ENCODE assay signal across 11 cellular contexts in the genomic region with DNA sequence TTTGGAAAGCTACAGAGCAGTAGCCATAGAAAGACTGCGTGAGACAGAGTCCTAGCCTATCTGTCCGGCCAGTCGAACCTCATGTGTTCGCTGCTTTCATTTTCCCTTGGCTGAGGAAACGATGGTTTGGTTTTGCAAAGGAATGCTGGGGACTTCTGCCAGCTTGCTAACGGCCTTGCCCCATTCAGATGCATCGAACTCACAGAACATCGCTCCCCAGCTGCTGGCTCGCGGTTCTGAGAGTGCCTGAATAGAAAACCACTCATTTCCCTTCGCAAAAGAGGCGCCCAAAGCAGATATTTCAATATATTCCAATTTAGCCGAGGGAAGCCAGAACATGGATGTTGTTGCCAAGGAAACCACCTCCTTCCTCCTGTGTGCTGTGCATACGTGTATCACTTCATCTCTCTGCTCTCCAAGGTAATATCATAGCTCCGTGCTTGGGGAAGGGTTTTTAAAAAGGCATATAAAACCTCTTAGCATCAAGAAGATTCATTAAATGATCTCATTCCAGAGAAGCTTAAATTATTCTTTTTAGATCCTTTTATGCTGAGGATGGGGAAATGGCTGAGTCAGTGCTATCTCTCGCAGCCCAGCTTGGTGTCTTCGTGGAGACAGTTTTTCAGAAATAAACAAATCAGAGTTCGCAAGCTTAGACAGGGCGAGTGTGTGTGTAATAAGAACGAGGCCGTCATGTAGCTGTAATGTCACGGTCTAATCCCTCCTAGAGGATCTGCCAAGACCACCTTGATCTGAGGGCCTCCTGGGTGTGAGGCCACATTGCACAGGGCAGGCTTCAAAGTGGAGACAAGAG.
DNase-seq lines count a peak whose midpoint lies in the region; ATAC-seq, FAIRE-seq and TF ChIP-seq lines count a peak whose summit lies in the region.
"Had no signal": no experiment of that assay in that cellular context is flagged by ENCODE, and none has a peak within 500 bp of the region (broad histone marks: within the 10 kb centered on the region; RNA-seq: fewer than 3 reads in every experiment).

No MANE protein-coding gene starts in this region.

- TF ChIP-seq CTCF in K562 (IDR thresholded peaks at IDR 0.05 in 2 of 3, conservative IDR thresholded peaks at IDR 0.05 in 1 of 3; ENCODE audit: insufficient read depth in 2 of 3, low read depth in 1 of 3, low read length in 3 of 3), result no peak
- TF ChIP-seq CTCF in left lung (IDR thresholded peaks at IDR 0.05), result no peak
- no peak for TF ChIP-seq CTCF in type B pancreatic cell (conservative IDR thresholded peaks at IDR 0.05)

- BruUV-seq in K562 (replicated peaks; lab: Mats Ljungman, UMichigan), result no TSS peak

- no peaks in the 10 kb centered on the region for H3K9me3 ChIP-seq in K562 (replicated peaks; ENCODE audit: control insufficient read depth, insufficient read depth, low read depth, low read length)
- H3K9me3 ChIP-seq in left lung, result no peaks in the 10 kb centered on the region
- H3K9me3 ChIP-seq in subcutaneous abdominal adipose tissue (ENCODE audit: control insufficient read depth in 5 of 5, low read length in 5 of 5), result no peaks in the 10 kb centered on the region

- no peaks in the 10 kb centered on the region for H4K20me1 ChIP-seq in K562 (replicated peaks; ENCODE audit: control insufficient read depth, insufficient read depth, low read length)

- POLR2A ChIA-PET in K562 (lab: Yijun Ruan, JAX), result interaction anchor here (0.6 to 1.4 kb wide), 5 partner anchors 12 to 486 kb away, joined by 3 to 5 read pairs (median 3); no protein-coding TSS in a partner anchor

- H3K4me2 ChIP-seq in K562 (ENCODE audit: insufficient read depth, low read length), result no peak overlapping the region

- ATAC-seq in K562 (no peak), left lung (peak; percentile 65), HG02588 (IDR thresholded peaks at IDR 0.05; ENCODE audit: unreplicated experiment) (no peak), GM18519 (IDR thresholded peaks at IDR 0.05; ENCODE audit: low FRiP score, unreplicated experiment) (no peak)

- H3K4me1 ChIP-seq in K562 (replicated peaks in 1 of 2; ENCODE audit: control insufficient read depth in 2 of 2, insufficient read depth in 2 of 2, low read length in 2 of 2) (no peaks in the 10 kb centered on the region), left lung (peaks cover 4 to 27% of the 10 kb centered on the region in 2 donors), subcutaneous abdominal adipose tissue (ENCODE audit: control insufficient read depth in 5 of 5, insufficient read depth in 5 of 5, low read length in 5 of 5) (peaks cover 0 to 30% (median 14%) of the 10 kb centered on the region in 5 donors)

- H3K36me3 ChIP-seq in K562 (ENCODE audit: control insufficient read depth, insufficient read depth, low read length), result no peaks in the 10 kb centered on the region
- H3K36me3 ChIP-seq in left lung, result no peaks in the 10 kb centered on the region
- no peaks in the 10 kb centered on the region for H3K36me3 ChIP-seq in subcutaneous abdominal adipose tissue (ENCODE audit: control insufficient read depth in 5 of 5, insufficient read depth in 5 of 5, low read length in 5 of 5)

- CTCF ChIA-PET in K562 (lab: Yijun Ruan, JAX; ENCODE audit: low intra/inter-chr PET ratio), result no interaction called here

- H3K27ac ChIP-seq in K562 (ENCODE audit: extremely low read depth, low read depth, low read length) (no peak overlapping the region), left lung (peak overlapping the region; percentile 72 to 73), subcutaneous abdominal adipose tissue (ENCODE audit: low read depth, low read length) (peak overlapping the region; percentile 6)

- H3K4me3 ChIP-seq in K562, result no peak overlapping the region
- no peak overlapping the region for H3K4me3 ChIP-seq in left lung
- H3K4me3 ChIP-seq in subcutaneous abdominal adipose tissue (ENCODE audit: low read depth in 1 of 5, low read length in 5 of 5), result peak overlapping the region in 4 of 5 donors; percentile 0 to 52 (median 20)

- H3K27ac Mint-ChIP-seq in type B pancreatic cell, result no peak overlapping the region
- H3K27ac Mint-ChIP-seq: activated T-cell treated with anti-CD3 and anti-CD28 coated beads, Interleukin-2, amount 50 U/mL, for 24 hours had no signal

- 2% methylated on average over 22 of the region's 22 CpGs for WGBS in K562 (ENCODE audit: insufficient coverage, low coverage, missing lambda C conversion rate)

- peaks cover 13% of the 10 kb centered on the region for H3K4me1 Mint-ChIP-seq in type B pancreatic cell (ENCODE audit: unreplicated experiment)

- TF ChIP-seq EP300 in K562 (IDR thresholded peaks at IDR 0.05; ENCODE audit: low read length), result no peak

- H3K9me3 Mint-ChIP-seq in type B pancreatic cell, result no peaks in the 10 kb centered on the region
- H3K9me3 Mint-ChIP-seq: activated T-cell treated with anti-CD3 and anti-CD28 coated beads, Interleukin-2, amount 50 U/mL, for 24 hours had no signal

- no peaks in the 10 kb centered on the region for H3K79me2 ChIP-seq in K562 (ENCODE audit: control insufficient read depth, insufficient read depth, low read length)

- H3K27me3 Mint-ChIP-seq in type B pancreatic cell, result no peaks in the 10 kb centered on the region

- DNase-seq in GM04504 (ENCODE audit: low read depth), result peak; percentile 90
- DNase-seq in K562 (ENCODE audit: extremely low read depth in 1 of 4, low spot score in 3 of 4), result no peak
- DNase-seq in left lung, result peak in 1 of 2 donors; percentile 46
- DNase-seq in type B pancreatic cell (ENCODE audit: extremely low spot score, unreplicated experiment), result no peak
- DNase-seq in NCI-H2196 treated with DMSO at 0.1 percent for 48 hours (lab: John Stamatoyannopoulos, UW; ENCODE audit: unreplicated experiment), result no peak
- DNase-seq: activated T-cell treated with anti-CD3 and anti-CD28 coated beads, Interleukin-2, amount 50 U/mL, for 24 hours; NCI-H510A treated with DMSO at 0.1 percent for 48 hours had no signal

- in situ Hi-C loops in K562 (cut with MboI), result no loop called here

- no peaks in the 10 kb centered on the region for H3K36me3 Mint-ChIP-seq in type B pancreatic cell

- H3K9me1 ChIP-seq in K562 (ENCODE audit: control insufficient read depth, insufficient read depth, low read length), result no peaks in the 10 kb centered on the region

- H3K9ac ChIP-seq in K562 (ENCODE audit: insufficient read depth in 1 of 2, low read depth in 2 of 2, low read length in 2 of 2) (no peak overlapping the region), subcutaneous abdominal adipose tissue (ENCODE audit: low read length in 5 of 5) (no peak overlapping the region)

- intact Hi-C loops in K562 (cut with micrococcal nuclease), result no loop called here
- intact Hi-C loops in left lung (cut with DNase I), result no loop called here

- H3K4me3 Mint-ChIP-seq in type B pancreatic cell, result no peak overlapping the region
- H3K4me3 Mint-ChIP-seq: activated T-cell treated with anti-CD3 and anti-CD28 coated beads, Interleukin-2, amount 50 U/mL, for 24 hours had no signal

- FAIRE-seq in K562 (lab: Jason Lieb, UNC), result no peak
- FAIRE-seq: endothelial cell of umbilical vein had no signal

- TF ChIP-seq RAD21 in K562 (CRISPR knock-in tag; conservative IDR thresholded peaks at IDR 0.05 in 1 of 2, IDR thresholded peaks at IDR 0.05 in 1 of 2), result no peak

- no peak overlapping the region for H2AFZ ChIP-seq in K562 (ENCODE audit: low read depth, low read length)

- peaks cover 9 to 38% of the 10 kb centered on the region in 2 experiments; a peak in 4 of 5 replicates for H3K27me3 ChIP-seq in K562 (ENCODE audit: control insufficient read depth in 2 of 2, insufficient read depth in 2 of 2, low read length in 2 of 2)
- peaks cover 0 to 3% of the 10 kb centered on the region in 2 donors for H3K27me3 ChIP-seq in left lung
- no peaks in the 10 kb centered on the region for H3K27me3 ChIP-seq in subcutaneous abdominal adipose tissue (ENCODE audit: control insufficient read depth in 5 of 5, insufficient read depth in 4 of 5, low read length in 5 of 5)

- TF ChIP-seq POLR2A in K562 (conservative IDR thresholded peaks at IDR 0.05), result no peak

TF ChIP-seq in K562, 482 proteins besides CTCF, POLR2A, EP300 and RAD21 (continues in another document):
- TF ChIP-seq ZNF717 (CRISPR knock-in tag; IDR thresholded peaks at IDR 0.05), result no peak
- TF ChIP-seq ZNF174 (CRISPR knock-in tag; IDR thresholded peaks at IDR 0.05), result no peak
- peak; percentile 53; the same call in 1 of the 2 replicates for TF ChIP-seq C11orf30 (IDR thresholded peaks at IDR 0.05; ENCODE audit: low read depth)
- TF ChIP-seq ZNF316 (IDR thresholded peaks at IDR 0.05), result peak; percentile 50
- TF ChIP-seq ZC3H4 (CRISPR knock-in tag; IDR thresholded peaks at IDR 0.05; ENCODE audit: borderline replicate concordance), result no peak
- TF ChIP-seq, protein P1, sequence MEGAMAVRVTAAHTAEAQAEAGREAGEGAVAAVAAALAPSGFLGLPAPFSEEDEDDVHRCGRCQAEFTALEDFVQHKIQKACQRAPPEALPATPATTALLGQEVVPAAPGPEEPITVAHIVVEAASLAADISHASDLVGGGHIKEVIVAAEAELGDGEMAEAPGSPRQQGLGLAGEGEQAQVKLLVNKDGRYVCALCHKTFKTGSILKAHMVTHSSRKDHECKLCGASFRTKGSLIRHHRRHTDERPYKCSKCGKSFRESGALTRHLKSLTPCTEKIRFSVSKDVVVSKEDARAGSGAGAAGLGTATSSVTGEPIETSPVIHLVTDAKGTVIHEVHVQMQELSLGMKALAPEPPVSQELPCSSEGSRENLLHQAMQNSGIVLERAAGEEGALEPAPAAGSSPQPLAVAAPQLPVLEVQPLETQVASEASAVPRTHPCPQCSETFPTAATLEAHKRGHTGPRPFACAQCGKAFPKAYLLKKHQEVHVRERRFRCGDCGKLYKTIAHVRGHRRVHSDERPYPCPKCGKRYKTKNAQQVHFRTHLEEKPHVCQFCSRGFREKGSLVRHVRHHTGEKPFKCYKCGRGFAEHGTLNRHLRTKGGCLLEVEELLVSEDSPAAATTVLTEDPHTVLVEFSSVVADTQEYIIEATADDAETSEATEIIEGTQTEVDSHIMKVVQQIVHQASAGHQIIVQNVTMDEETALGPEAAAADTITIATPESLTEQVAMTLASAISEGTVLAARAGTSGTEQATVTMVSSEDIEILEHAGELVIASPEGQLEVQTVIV (CRISPR knock-in tag; IDR thresholded peaks at IDR 0.05; ENCODE audit: borderline replicate concordance), result no peak
- TF ChIP-seq RFX1 (IDR thresholded peaks at IDR 0.05), result peak; percentile 64
- peak; percentile 75 for TF ChIP-seq MAFG (tag; conservative IDR thresholded peaks at IDR 0.05)

Comparison
In these comparisons a context has a peak if more than half of its experiments do, and no peak if none do; other contexts are left out.
1. H3K4me3 ChIP-seq: peak in subcutaneous abdominal adipose tissue (4 of 5); none in K562 (single experiment) and left lung (0 of 2).